ENCODE assay signal across 15 cellular contexts in genomic region chr4:183729430-183730328, GRCh38.
DNase-seq lines count a peak whose midpoint lies in the region; ATAC-seq and TF ChIP-seq lines count a peak whose summit lies in the region.
"Had no signal": no experiment of that assay in that cellular context is flagged by ENCODE, and none has a peak within 500 bp of the region (broad histone marks: within the 10 kb centered on the region; RNA-seq: fewer than 3 reads in every experiment).

No MANE protein-coding gene starts in this region.

- no peaks in the 10 kb centered on the region for H3K9me3 ChIP-seq in Panc1 (ENCODE audit: control insufficient read depth, insufficient read depth, low read depth, low read length)
- H3K9me3 ChIP-seq: heart right ventricle had no signal

- no peak for TF ChIP-seq CTCF in Panc1 (IDR thresholded peaks at IDR 0.05)
- no peak for TF ChIP-seq CTCF in neural crest cell (conservative IDR thresholded peaks at IDR 0.05)

- H3K36me3 ChIP-seq in Panc1 (ENCODE audit: control insufficient read depth, insufficient read depth, low read length) = no peaks in the 10 kb centered on the region
- H3K36me3 ChIP-seq: heart right ventricle had no signal

- H3K27ac Mint-ChIP-seq in neural crest cell (ENCODE audit: unreplicated experiment) = peak overlapping the region; percentile 3
- H3K27ac Mint-ChIP-seq: activated B cell treated with CpG ODN at 0.5 μM for 24 hours, progenitor cell of endocrine pancreas had no signal

- no TSS peak for BruUV-seq in Panc1 (replicated peaks; lab: Mats Ljungman, UMichigan)

- ATAC-seq in Panc1 (peak; percentile 37; the same call in 1 of the 2 replicates), esophagus mucosa (peak; percentile 98)
- ATAC-seq: left cardiac atrium, PC-3 had no signal

- no peaks in the 10 kb centered on the region for H3K4me1 ChIP-seq in Panc1 (ENCODE audit: control insufficient read depth, insufficient read depth, low read length)
- H3K4me1 ChIP-seq: heart right ventricle had no signal

- POLR2A ChIA-PET in Panc1 (lab: Charles Lee) = no interaction called here

- no peaks in the 10 kb centered on the region for H3K4me1 Mint-ChIP-seq in neural crest cell
- H3K4me1 Mint-ChIP-seq: activated B cell treated with CpG ODN at 0.5 μM for 24 hours had no signal

- no peaks in the 10 kb centered on the region for H3K27me3 Mint-ChIP-seq in neural crest cell (ENCODE audit: low read depth)

- intact Hi-C loops in Panc1 (cut with micrococcal nuclease; ENCODE audit: unreplicated experiment) = no loop called here

- no peaks in the 10 kb centered on the region for H3K27me3 ChIP-seq in Panc1 (ENCODE audit: control insufficient read depth, insufficient read depth, low read length)
- H3K27me3 ChIP-seq: heart right ventricle had no signal

- DNase-seq in Caki2 (ENCODE audit: low read depth) = peak; percentile 24
- no peak for DNase-seq in Panc1 (ENCODE audit: low read depth, low spot score)
- DNase-seq in neural crest cell (ENCODE audit: low read depth, low spot score) = no peak
- no peak for DNase-seq in UCSD-AML1 (lab: John Stamatoyannopoulos, UW; ENCODE audit: unreplicated experiment)
- no peak for DNase-seq in cortex of kidney (lab: John Stamatoyannopoulos, UW)
- no peak for DNase-seq in medulla oblongata (ENCODE audit: extremely low spot score)
- no peak for DNase-seq in LoVo (ENCODE audit: low spot score)
- DNase-seq: activated B cell treated with CpG ODN at 0.5 μM for 24 hours, AML-193, heart right ventricle, left cardiac atrium, NCI-H69, PC-3 had no signal

- H3K27ac ChIP-seq in Panc1 (ENCODE audit: low read length) = no peak overlapping the region
- H3K27ac ChIP-seq: heart right ventricle had no signal

- H3K9me3 Mint-ChIP-seq in neural crest cell = no peaks in the 10 kb centered on the region
- H3K9me3 Mint-ChIP-seq: activated B cell treated with CpG ODN at 0.5 μM for 24 hours had no signal

- no peak overlapping the region for H3K4me3 ChIP-seq in Panc1 (ENCODE audit: low read depth in 2 of 2, low read length in 2 of 2)
- H3K4me3 ChIP-seq: heart right ventricle had no signal

- H3K36me3 Mint-ChIP-seq in neural crest cell (ENCODE audit: low read depth) = no peaks in the 10 kb centered on the region

- CTCF ChIA-PET in Panc1 (lab: Charles Lee) = interaction anchor here (0.6 kb wide), 1 partner anchor 32 kb away, joined by 8 read pairs; no protein-coding TSS in a partner anchor

- in situ Hi-C loops in Caki2 (cut with HindIII; ENCODE audit: low pct_unique_long_range_greater_than_20kb, low sequenced_read_pairs) = no loop called here
- in situ Hi-C loops in Panc1 (cut with HindIII; ENCODE audit: low pct_unique_long_range_greater_than_20kb, low sequenced_read_pairs) = no loop called here

- H3K4me3 Mint-ChIP-seq in neural crest cell = no peak overlapping the region
- H3K4me3 Mint-ChIP-seq: activated B cell treated with CpG ODN at 0.5 μM for 24 hours had no signal
